ENCODE assay signal across 8 cellular contexts in the genomic region with DNA sequence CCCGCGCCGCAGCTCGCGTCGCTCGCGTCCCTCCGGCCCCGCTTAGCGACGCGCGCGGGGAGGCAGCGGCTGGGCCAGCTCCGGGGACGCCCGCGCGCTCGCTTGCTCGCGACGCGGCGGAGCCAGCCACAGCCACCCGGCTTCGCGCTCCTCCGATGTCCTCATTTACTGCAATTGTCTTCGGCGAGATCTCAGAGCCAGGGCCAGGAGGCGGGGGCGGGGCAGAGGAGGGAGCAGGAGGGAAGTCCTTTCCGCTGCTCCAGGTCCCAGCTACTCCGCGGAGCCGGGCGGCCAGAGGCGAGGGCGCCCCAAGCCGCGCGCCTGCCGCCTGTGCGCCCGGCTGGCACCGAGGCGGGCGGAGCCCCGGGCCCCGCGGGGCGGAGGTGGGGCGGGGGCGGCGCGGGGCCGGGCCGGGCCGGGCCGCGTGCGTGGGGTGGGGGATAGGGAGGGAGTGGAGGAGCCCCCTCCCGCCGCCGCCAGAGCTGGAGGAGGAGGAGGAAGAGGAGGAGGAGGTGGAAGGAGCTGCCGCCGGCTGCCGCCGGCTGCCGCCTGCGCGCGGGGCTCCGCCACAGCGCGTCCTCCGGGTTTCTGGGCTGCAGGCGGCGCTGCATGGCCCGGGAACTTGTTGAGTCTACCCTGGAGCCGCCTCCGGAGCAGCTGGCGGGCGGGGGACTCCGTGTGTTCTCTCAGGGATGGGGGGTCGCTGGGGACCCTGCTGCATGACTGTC. TPM values are rescaled to one million over a fixed set of nuclear protein-coding genes. Genes with fewer than 3 reads are reported as not detected.
DNase-seq lines count a peak whose midpoint lies in the region; ATAC-seq and TF ChIP-seq lines count a peak whose summit lies in the region.

A gene with protein sequence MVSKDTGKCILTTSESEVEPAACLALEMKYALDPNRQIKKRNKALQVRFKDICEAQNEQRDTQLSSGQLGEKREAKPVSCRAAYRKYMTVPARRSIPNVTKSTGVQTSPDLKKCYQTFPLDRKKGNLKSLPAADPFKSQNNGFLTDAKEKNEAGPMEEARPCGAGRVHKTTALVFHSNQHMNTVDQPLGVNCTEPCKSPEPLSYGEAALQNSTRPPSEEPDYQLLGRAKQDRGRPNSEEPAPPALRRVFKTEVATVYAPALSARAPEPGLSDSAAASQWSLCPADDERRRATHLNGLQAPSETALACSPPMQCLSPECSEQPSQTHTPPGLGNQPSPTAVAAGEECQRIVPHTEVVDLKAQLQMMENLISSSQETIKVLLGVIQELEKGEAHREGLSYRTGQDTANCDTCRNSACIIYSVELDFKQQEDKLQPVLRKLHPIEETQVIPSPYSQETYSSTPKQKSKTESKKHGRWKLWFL (minus strand): TSS at position 365 of the 728 bp plus-strand sequence. CDS start 20,196 bp downstream, outside the sequence.

- H4K8ac ChIP-seq in H9 (replicated peaks; ENCODE audit: insufficient read length, low read depth, low read length): no peak within 1 kb of the TSS

- H3K27me3 ChIP-seq in H9 (ENCODE audit: insufficient read depth, low read length) (peaks cover 3% of the 10 kb centered on the region; the same call in 1 of the 2 replicates), adipocyte (replicated peaks; ENCODE audit: control insufficient read depth, insufficient read depth, low read length) (no peaks in the 10 kb centered on the region), hepatocyte (peaks cover 55% of the 10 kb centered on the region)

- H3K23me2 ChIP-seq in H9 (ENCODE audit: insufficient read length, low read depth, low read length, poor library complexity, severe bottlenecking): peaks cover 18% of the 10 kb centered on the region

- H3K9me2 ChIP-seq in hepatocyte (replicated peaks; ENCODE audit: insufficient read depth): no peaks in the 10 kb centered on the region

- no peak within 1 kb of the TSS for H3K14ac ChIP-seq in H9 (ENCODE audit: insufficient read depth, low read length)

- H3K4me1 Mint-ChIP-seq in H9: peaks cover 13 to 17% of the 10 kb centered on the region in 2 experiments
- H3K4me1 Mint-ChIP-seq in stimulated activated memory B cell treated with anti-CD40 and anti-IgM and Interleukin-4, amounts not matched to agents 10 μg/mL and 1 μg/mL and 100 μg/mL, for 72 hours: no peaks in the 10 kb centered on the region

- no peak within 1 kb of the TSS for H3K4ac ChIP-seq in H9 (ENCODE audit: low read depth, low read length)

- no peak within 1 kb of the TSS for H2BK15ac ChIP-seq in H9 (ENCODE audit: low read depth, low read length)

- H3K27ac ChIP-seq in H9 (ENCODE audit: insufficient read length, low read depth, low read length) (no peak within 1 kb of the TSS), hepatocyte (no peak within 1 kb of the TSS)

- no peaks in the 10 kb centered on the region for H3K79me1 ChIP-seq in H9 (ENCODE audit: insufficient read depth, low read depth, low read length, poor library complexity, severe bottlenecking)

- no peak within 1 kb of the TSS for H2BK120ac ChIP-seq in H9 (ENCODE audit: low read depth, low read length, poor library complexity, severe bottlenecking)

- TF ChIP-seq CTCF in H9 (conservative IDR thresholded peaks at IDR 0.05) (peak; percentile 62), hepatocyte (IDR thresholded peaks at IDR 0.05; ENCODE audit: poor library complexity) (peak; percentile 35)

- H2BK12ac ChIP-seq in H9 (ENCODE audit: insufficient read length, low read depth, low read length): no peak within 1 kb of the TSS

- no peaks in the 10 kb centered on the region for H3K9me3 Mint-ChIP-seq in H9
- no peaks in the 10 kb centered on the region for H3K9me3 Mint-ChIP-seq in stimulated activated memory B cell treated with anti-CD40 and anti-IgM and Interleukin-4, amounts not matched to agents 10 μg/mL and 1 μg/mL and 100 μg/mL, for 72 hours

- no peaks in the 10 kb centered on the region for H3K79me2 ChIP-seq in H9 (ENCODE audit: insufficient read depth, low read length)
- H3K79me2 ChIP-seq in hepatocyte: no peaks in the 10 kb centered on the region

- no peak within 1 kb of the TSS for H3K56ac ChIP-seq in H9 (ENCODE audit: insufficient read length, low read depth, low read length)

- peak within 1 kb of the TSS; percentile 55 for H3K4me2 ChIP-seq in H9 (ENCODE audit: insufficient read depth, insufficient read length, low read length)
- peak within 1 kb of the TSS; percentile 97 for H3K4me2 ChIP-seq in hepatocyte

- no peaks in the 10 kb centered on the region for H3K36me3 Mint-ChIP-seq in H9 (ENCODE audit: insufficient read depth in 1 of 3, low read depth in 3 of 3)
- no peaks in the 10 kb centered on the region for H3K36me3 Mint-ChIP-seq in stimulated activated memory B cell treated with anti-CD40 and anti-IgM and Interleukin-4, amounts not matched to agents 10 μg/mL and 1 μg/mL and 100 μg/mL, for 72 hours

- peaks cover 2% of the 10 kb centered on the region; the same call in 1 of the 2 replicates for H3K4me1 ChIP-seq in H9 (ENCODE audit: insufficient read depth, low read length)
- peaks cover 9% of the 10 kb centered on the region for H3K4me1 ChIP-seq in adipocyte (ENCODE audit: control insufficient read depth, insufficient read depth, low read length)
- H3K4me1 ChIP-seq in hepatocyte (ENCODE audit: insufficient read depth): peaks cover 11% of the 10 kb centered on the region

- H3K23ac ChIP-seq in H9 (ENCODE audit: insufficient read length, low read depth, low read length): no peak within 1 kb of the TSS

- no peak within 1 kb of the TSS for H4K5ac ChIP-seq in H9 (ENCODE audit: insufficient read length, low read depth, low read length)

- H3K36me3 ChIP-seq in adipocyte (ENCODE audit: control insufficient read depth, insufficient read depth, low read length, severe bottlenecking) (no peaks in the 10 kb centered on the region), hepatocyte (replicated peaks; ENCODE audit: insufficient read depth, low read depth) (no peaks in the 10 kb centered on the region)

- peak within 1 kb of the TSS; percentile 69 to 86 for H3K4me3 Mint-ChIP-seq in H9
- no peak within 1 kb of the TSS for H3K4me3 Mint-ChIP-seq in stimulated activated memory B cell treated with anti-CD40 and anti-IgM and Interleukin-4, amounts not matched to agents 10 μg/mL and 1 μg/mL and 100 μg/mL, for 72 hours

- H3K9ac ChIP-seq in H9 (ENCODE audit: extremely low read depth, insufficient read length, low read length): no peak within 1 kb of the TSS
- peak within 1 kb of the TSS; percentile 20 for H3K9ac ChIP-seq in adipocyte (ENCODE audit: low read length)

- H3K27ac Mint-ChIP-seq in H9: no peak within 1 kb of the TSS; a peak in 1 of 7 replicates
- no peak within 1 kb of the TSS for H3K27ac Mint-ChIP-seq in stimulated activated memory B cell treated with anti-CD40 and anti-IgM and Interleukin-4, amounts not matched to agents 10 μg/mL and 1 μg/mL and 100 μg/mL, for 72 hours

- H3K9me3 ChIP-seq in H9 (ENCODE audit: control insufficient read depth, low read depth, low read length) (no peaks in the 10 kb centered on the region), adipocyte (ENCODE audit: control insufficient read depth, low read length) (no peaks in the 10 kb centered on the region), hepatocyte (ENCODE audit: low read depth) (no peaks in the 10 kb centered on the region)

- DNase-seq in H9 (peak; percentile 73), adipocyte (ENCODE audit: low read depth) (peak; percentile 70), hepatocyte (ENCODE audit: low spot score) (peak; percentile 54), skeletal muscle cell (ENCODE audit: low read depth) (no peak), MV-4-11 (lab: John Stamatoyannopoulos, UW) (no peak)

- H3K18ac ChIP-seq in H9 (ENCODE audit: insufficient read length, low read depth, low read length): no peak within 1 kb of the TSS

- H3K4me3 ChIP-seq in adipocyte (ENCODE audit: low read length) (peak within 1 kb of the TSS; percentile 72), hepatocyte (peak within 1 kb of the TSS; percentile 45), skeletal muscle cell (ENCODE audit: low read depth, low read length) (peak within 1 kb of the TSS; percentile 53)

- WGBS in H9 (ENCODE audit: extremely low coverage, insufficient read length, low lambda C conversion rate): no CpG with 5 or more reads among the region's 89 CpGs
- WGBS in hepatocyte (ENCODE audit: low lambda C conversion rate, missing lambda C conversion rate): 2% methylated on average over 36 of the region's 89 CpGs

- no peak for ATAC-seq in HG02885 (IDR thresholded peaks at IDR 0.05; ENCODE audit: poor library complexity, unreplicated experiment)
- ATAC-seq in stimulated activated memory B cell treated with anti-CD40 and anti-IgM and Interleukin-4, amounts not matched to agents 10 μg/mL and 1 μg/mL and 100 μg/mL, for 72 hours: no peak
- ATAC-seq in HG03354 (IDR thresholded peaks at IDR 0.05; ENCODE audit: poor library complexity, severe bottlenecking, unreplicated experiment): no peak

- H2BK5ac ChIP-seq in H9 (ENCODE audit: insufficient read length, low read length): no peak within 1 kb of the TSS

- peaks cover 40% of the 10 kb centered on the region for H3K27me3 Mint-ChIP-seq in H9 (ENCODE audit: low read depth)
- H3K27me3 Mint-ChIP-seq in stimulated activated memory B cell treated with anti-CD40 and anti-IgM and Interleukin-4, amounts not matched to agents 10 μg/mL and 1 μg/mL and 100 μg/mL, for 72 hours: peaks cover 27% of the 10 kb centered on the region

- no peak within 1 kb of the TSS for H3T11ph ChIP-seq in H9 (ENCODE audit: low read length)

- H2AFZ ChIP-seq in H9 (ENCODE audit: low read length): no peak within 1 kb of the TSS
- no peak within 1 kb of the TSS for H2AFZ ChIP-seq in hepatocyte

- no peak within 1 kb of the TSS for H2BK20ac ChIP-seq in H9 (ENCODE audit: low read depth, low read length, poor library complexity, severe bottlenecking)

- H2AK5ac ChIP-seq in H9 (ENCODE audit: insufficient read length, low read length): no peak within 1 kb of the TSS

- H4K20me1 ChIP-seq in H9 (ENCODE audit: control insufficient read depth, insufficient read depth, insufficient read length) (peaks cover 3% of the 10 kb centered on the region), hepatocyte (ENCODE audit: insufficient read depth, poor library complexity, severe bottlenecking) (peaks cover 33% of the 10 kb centered on the region)

- no peak within 1 kb of the TSS for H4K91ac ChIP-seq in H9 (ENCODE audit: insufficient read length, low read depth, low read length)

RNA-seq across cellular contexts. Expression of the gene that starts here (rescaled TPM):
- 0.09 and 0.20 TPM in 2 replicates for total RNA-seq in H9 (2021)
- 0.48 and 0.97 TPM in 2 replicates for total RNA-seq in hepatocyte
- polyA plus RNA-seq in hepatocyte: 0.77 and 1.7 TPM in 2 replicates

Comparison
In these comparisons a context has a peak if more than half of its experiments do, and no peak if none do; other contexts are left out.
1. Peak in DNase-seq and H3K4me2 ChIP-seq in H9; RNA of the gene not detected or under 1 TPM.
2. DNase-seq: peak in adipocyte (single experiment) and hepatocyte (single experiment); none in skeletal muscle cell (single experiment) and MV-4-11 (single experiment).
3. Peak in every context shown above with its lines, with median percentiles within 50 percentile points of each other: H3K4me3 ChIP-seq.